In genomic region chr2:98912221-98912851, GRCh38 we compare ENCODE assay signal across 8 cellular contexts. TPM values are rescaled to one million over a fixed set of nuclear protein-coding genes. Genes with fewer than 3 reads are reported as not detected.
DNase-seq lines count a peak whose midpoint lies in the region; ATAC-seq lines count a peak whose summit lies in the region.

No MANE protein-coding gene starts in this region.

- ATAC-seq in GM18861 (IDR thresholded peaks at IDR 0.05; ENCODE audit: unreplicated experiment) (no peak), HG02885 (IDR thresholded peaks at IDR 0.05; ENCODE audit: poor library complexity, unreplicated experiment) (no peak)

- DNase-seq in DMS 273 (lab: John Stamatoyannopoulos, UW; ENCODE audit: unreplicated experiment), result peak; percentile 78
- peak; percentile 64 for DNase-seq in NCI-H2107 treated with DMSO at 0.1 percent for 48 hours (lab: John Stamatoyannopoulos, UW; ENCODE audit: unreplicated experiment)
- DNase-seq in cerebellum (ENCODE audit: low spot score), result peak; percentile 58
- DNase-seq in myocyte (ENCODE audit: low read depth), result peak; percentile 96
- DNase-seq in T-helper 1 cell, result no peak
- DNase-seq in activated CD4-positive, alpha-beta T cell treated with anti-CD3 and anti-CD28 coated beads, Interleukin-2, amount 50 U/mL, for 48 hours, result no peak

RNA-seq across cellular contexts. Expression of gene CRACDL, which starts 23.7 kb away (rescaled TPM):
- total RNA-seq in cerebellum (2.9 TPM), myocyte (0.11 and 0.26 TPM in 2 replicates)
- polyA plus RNA-seq in myocyte (2012), result 0.28 TPM

Comparison
In these comparisons a context has a peak if more than half of its experiments do, and no peak if none do; other contexts are left out.
1. DNase-seq: peak in DMS 273 (single experiment), NCI-H2107 treated with DMSO at 0.1 percent for 48 hours (single experiment), cerebellum (single experiment) and myocyte (single experiment); none in T-helper 1 cell (0 of 5) and activated CD4-positive, alpha-beta T cell treated with anti-CD3 and anti-CD28 coated beads, Interleukin-2, amount 50 U/mL, for 48 hours (0 of 2).